Comparison of ENCODE assay signal across 14 cellular contexts in the genomic region with DNA sequence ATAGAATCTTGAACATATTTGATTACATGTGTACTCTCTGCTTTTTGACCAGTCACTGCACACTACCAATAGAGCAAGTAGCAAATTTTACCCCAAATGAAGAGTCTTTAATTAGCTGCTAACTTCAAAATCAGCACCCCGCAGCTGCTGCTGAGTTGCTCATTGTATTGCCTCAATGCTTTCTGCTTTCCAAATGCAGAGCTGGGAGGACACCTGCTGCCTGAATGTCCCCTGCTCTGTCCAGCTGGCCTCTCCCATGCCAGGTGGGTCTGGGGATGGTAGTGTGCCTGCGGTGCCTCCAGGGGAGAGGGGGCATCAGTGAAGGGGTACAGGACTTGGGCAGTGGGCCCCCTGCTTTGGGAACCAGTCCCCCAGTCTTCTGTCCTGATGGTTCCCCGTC.
A peak's percentile ranks its signal among the peaks of the same experiment; 100 is the strongest.
DNase-seq lines count a peak whose midpoint lies in the region; ATAC-seq, FAIRE-seq and TF ChIP-seq lines count a peak whose summit lies in the region.
"Had no signal": no experiment of that assay in that cellular context is flagged by ENCODE, and none has a peak within 500 bp of the region (broad histone marks: within the 10 kb centered on the region; RNA-seq: fewer than 3 reads in every experiment).

No MANE protein-coding gene starts in this region.

- no peak overlapping the region for H2AK5ac ChIP-seq in mesendoderm (ENCODE audit: low read length)

- FAIRE-seq in GM12878 (lab: Jason Lieb, UNC), result no peak

- H4K8ac ChIP-seq in mesendoderm (ENCODE audit: low read depth, low read length), result no peak overlapping the region

- WGBS in GM12878 (ENCODE audit: insufficient coverage, insufficient replicate concordance, low lambda C conversion rate, missing lambda C conversion rate), result 0% methylated on average over 3 of the region's 3 CpGs
- no CpG with 5 or more reads among the region's 3 CpGs for WGBS in mesendoderm (ENCODE audit: extremely low coverage, insufficient coverage, low lambda C conversion rate)

- intact Hi-C loops in GM12878 (cut with micrococcal nuclease; ENCODE audit: unreplicated experiment), result loop anchor here (2.0 kb wide), 4 partner anchors 100 to 194 kb away; partner anchors contain the start of gene PRKCE

- H4K5ac ChIP-seq in mesendoderm (ENCODE audit: low read length), result no peak overlapping the region

- H3K36me3 ChIP-seq in BLaER1, result peaks cover under 1% of the 10 kb centered on the region; the same call in 1 of the 2 replicates
- H3K36me3 ChIP-seq in GM12878 (ENCODE audit: control insufficient read depth in 2 of 2, insufficient read depth in 2 of 2, low read length in 1 of 2), result no peaks in the 10 kb centered on the region
- H3K36me3 ChIP-seq in mesendoderm (ENCODE audit: control insufficient read depth, insufficient read depth, low read length), result no peaks in the 10 kb centered on the region
- H3K36me3 ChIP-seq: adrenal gland, heart left ventricle, vagina had no signal

- no TSS peak for BruUV-seq in GM12878 (replicated peaks; lab: Mats Ljungman, UMichigan)

- H3K4me1 ChIP-seq in BLaER1, result peaks cover 96% of the 10 kb centered on the region
- H3K4me1 ChIP-seq in GM12878 (ENCODE audit: control insufficient read depth, insufficient read depth, low read length), result peaks cover 78% of the 10 kb centered on the region
- no peaks in the 10 kb centered on the region for H3K4me1 ChIP-seq in mesendoderm (ENCODE audit: control insufficient read depth, low read depth, low read length)

- DNase-seq in GM13976 (ENCODE audit: low spot score) (no peak), GM12878 (ENCODE audit: low read depth, low spot score) (no peak), mesendoderm (no peak), glomerular visceral epithelial cell (ENCODE audit: extremely low spot score) (no peak), nucleus accumbens (lab: John Stamatoyannopoulos, UW) (no peak)
- DNase-seq: activated T-cell treated with anti-CD3 and anti-CD28 coated beads, Interleukin-2, amount 50 U/mL, for 24 hours; adrenal gland; heart left ventricle; left colon; NCI-H2081 had no signal

- H3K9ac ChIP-seq in BLaER1 (peak overlapping the region; percentile 38; the same call in 1 of the 2 replicates), GM12878 (ENCODE audit: control insufficient read depth, insufficient read depth, low read length) (peak overlapping the region; percentile 68), mesendoderm (ENCODE audit: low read length) (no peak overlapping the region)

- H3K18ac ChIP-seq in mesendoderm (ENCODE audit: low read length), result no peak overlapping the region

- H3K27ac ChIP-seq in BLaER1, result peak overlapping the region; percentile 75
- H3K27ac ChIP-seq in GM12878 (ENCODE audit: control insufficient read depth, insufficient read depth), result peak overlapping the region; percentile 86
- H3K27ac ChIP-seq in mesendoderm (ENCODE audit: low read depth, low read length), result no peak overlapping the region
- H3K27ac ChIP-seq: adrenal gland, heart left ventricle, vagina had no signal

- POLR2A ChIA-PET in GM12878 (lab: Charles Lee), result interaction anchor here (0.6 to 11.1 kb wide), 9 partner anchors 9 to 185 kb away, joined by 3 to 77 read pairs (median 7); partner anchors contain the start of gene PRKCE

- no peak overlapping the region for H3K23ac ChIP-seq in mesendoderm (ENCODE audit: low read length)

- H3K4me2 ChIP-seq in BLaER1, result peak overlapping the region; percentile 90
- peak overlapping the region; percentile 92 for H3K4me2 ChIP-seq in GM12878 (ENCODE audit: control insufficient read depth, insufficient read depth)
- no peak overlapping the region for H3K4me2 ChIP-seq in mesendoderm (ENCODE audit: low read length)

- H3K79me1 ChIP-seq in mesendoderm (ENCODE audit: low read length), result no peaks in the 10 kb centered on the region

- TF ChIP-seq EP300 in GM12878 (IDR thresholded peaks at IDR 0.05; ENCODE audit: borderline replicate concordance in 1 of 2, control insufficient read depth in 1 of 2, low read depth in 2 of 2, low read length in 2 of 2), result no peak

- peaks cover 13% of the 10 kb centered on the region; the same call in 1 of the 2 replicates for H4K20me1 ChIP-seq in BLaER1
- no peaks in the 10 kb centered on the region for H4K20me1 ChIP-seq in GM12878 (ENCODE audit: control insufficient read depth, insufficient read depth)

- H3K27me3 ChIP-seq in BLaER1, result no peaks in the 10 kb centered on the region
- no peaks in the 10 kb centered on the region for H3K27me3 ChIP-seq in GM12878 (replicated peaks in 1 of 2; ENCODE audit: control insufficient read depth in 2 of 2, insufficient read depth in 2 of 2, low read length in 1 of 2)
- no peaks in the 10 kb centered on the region for H3K27me3 ChIP-seq in mesendoderm (ENCODE audit: insufficient read depth, low read length, poor library complexity)
- H3K27me3 ChIP-seq: adrenal gland, heart left ventricle, vagina had no signal

- peak; percentile 69 for TF ChIP-seq RAD21 in GM12878 (IDR thresholded peaks at IDR 0.05; ENCODE audit: insufficient read depth, low read depth, low read length)

- RAD21 ChIA-PET in GM12878 (lab: Charles Lee; ENCODE audit: unreplicated experiment), result interaction anchor here (0.8 to 11.2 kb wide), 25 partner anchors 8 to 225 kb away, joined by 3 to 111 read pairs (median 6); partner anchors contain the start of genes PRKCE and SRBD1

- H2BK15ac ChIP-seq in mesendoderm (replicated peaks; ENCODE audit: low read depth), result no peak overlapping the region

- in situ Hi-C loops in GM13976 (cut with MboI; ENCODE audit: low sequenced_read_pairs, unreplicated experiment) (no loop called here), GM12878 (cut with MboI) (no loop called here)

- H2AFZ ChIP-seq in GM12878 (ENCODE audit: control insufficient read depth, low read depth, low read length), result peak overlapping the region; percentile 48; the same call in 1 of the 2 replicates

- H3K79me2 ChIP-seq in GM12878 (ENCODE audit: control insufficient read depth, insufficient read depth, low read length), result peaks cover 15% of the 10 kb centered on the region
- H3K79me2 ChIP-seq in mesendoderm (ENCODE audit: control insufficient read depth, insufficient read depth, low read length), result no peaks in the 10 kb centered on the region

- TF ChIP-seq CTCF in GM13976 (IDR thresholded peaks at IDR 0.05; ENCODE audit: borderline replicate concordance, control extremely low read depth, extremely low read depth, insufficient read depth, missing control alignments), result peak; percentile 36
- TF ChIP-seq CTCF in GM12878 (IDR thresholded peaks at IDR 0.05 in 2 of 3, conservative IDR thresholded peaks at IDR 0.05 in 1 of 3; ENCODE audit: control insufficient read depth in 2 of 3, extremely low read depth in 1 of 3, insufficient read depth in 1 of 3, low read depth in 3 of 3, low read length in 3 of 3), result peak in 2 of 3 experiments; percentile 23 to 51; a peak in 3 of 6 replicates

- H3K9me3 ChIP-seq in BLaER1, result peaks cover 9% of the 10 kb centered on the region
- H3K9me3 ChIP-seq in GM12878 (replicated peaks; ENCODE audit: control insufficient read depth, insufficient read depth, low read length), result no peaks in the 10 kb centered on the region; the same call in 1 of the 3 replicates
- H3K9me3 ChIP-seq: adrenal gland, vagina had no signal

- TF ChIP-seq POLR2A in GM12878 (IDR thresholded peaks at IDR 0.05; ENCODE audit: low read depth, low read length), result no peak

- ATAC-seq in HG02798 (IDR thresholded peaks at IDR 0.05; ENCODE audit: poor library complexity, unreplicated experiment) (peak; percentile 10), GM12878 (peak; percentile 17), HG03439 (IDR thresholded peaks at IDR 0.05; ENCODE audit: unreplicated experiment) (no peak)
- ATAC-seq: heart left ventricle, left colon had no signal

- CTCF ChIA-PET in GM12878 (lab: Yijun Ruan, JAX), result interaction anchor here (0.6 to 5.0 kb wide), 21 partner anchors 9 to 251 kb away, joined by 3 to 68 read pairs (median 4); no protein-coding TSS in a partner anchor

- no peak overlapping the region for H3K4me3 ChIP-seq in BLaER1
- peak overlapping the region; percentile 43; the same call in 1 of the 2 replicates for H3K4me3 ChIP-seq in GM12878
- H3K4me3 ChIP-seq in mesendoderm (ENCODE audit: low read length), result no peak overlapping the region
- H3K4me3 ChIP-seq: adrenal gland, heart left ventricle, vagina had no signal

- H2BK120ac ChIP-seq in mesendoderm (ENCODE audit: low read depth, low read length), result no peak overlapping the region

- SMC1A ChIA-PET in GM12878 (lab: Charles Lee; ENCODE audit: uncharacterized antibody, unreplicated experiment), result interaction anchor here (0.8 to 15.3 kb wide), 29 partner anchors 8 to 854 kb away, joined by 3 to 246 read pairs (median 7); partner anchors contain the start of gene PRKCE

- H2BK5ac ChIP-seq in mesendoderm (ENCODE audit: low read length), result no peak overlapping the region

- no peak overlapping the region for H3K56ac ChIP-seq in mesendoderm (ENCODE audit: low read length)

- no peak overlapping the region for H3K4ac ChIP-seq in mesendoderm (ENCODE audit: low read depth, low read length)

TF ChIP-seq in GM12878, 131 proteins besides CTCF, POLR2A, EP300 and RAD21 (continues in another document):
- TF ChIP-seq STAT3 (IDR thresholded peaks at IDR 0.05; ENCODE audit: low read depth, low read length) (no peak), NR2F1 (conservative IDR thresholded peaks at IDR 0.05) (no peak), TCF3 (IDR thresholded peaks at IDR 0.05; ENCODE audit: borderline replicate concordance, insufficient read depth, low read depth, low read length) (0 out of 2 replicates have a peak, but pooled peaks have one; percentile 63), FOXM1 (IDR thresholded peaks at IDR 0.05; ENCODE audit: low read depth, low read length) (peak; percentile 41), RELB (IDR thresholded peaks at IDR 0.05; ENCODE audit: low read depth) (no peak), TAF1 (IDR thresholded peaks at IDR 0.05; ENCODE audit: borderline replicate concordance, low read depth, low read length) (no peak), TCF12 (IDR thresholded peaks at IDR 0.05; ENCODE audit: low read depth, low read length) (0 out of 2 replicates have a peak, but pooled peaks have one; percentile 48), KDM1A (IDR thresholded peaks at IDR 0.05; ENCODE audit: borderline replicate concordance) (no peak), FOS (IDR thresholded peaks at IDR 0.05; ENCODE audit: borderline replicate concordance, extremely low read depth, insufficient read length) (no peak)
